1 cellular context compared by ENCODE assay signal in genomic region chr15:90960316-90961091, GRCh38.
TF ChIP-seq lines count a peak whose summit lies in the region.

No MANE protein-coding gene starts in this region.

TF ChIP-seq in HEK293, 187 proteins besides CTCF, POLR2A, EP300 and RAD21 (continued from another document):
- no peak for TF ChIP-seq ZBTB10 (tag by site-specific recombination; IDR thresholded peaks at IDR 0.05)
